9 cellular contexts compared by ENCODE assay signal in the genomic region with DNA sequence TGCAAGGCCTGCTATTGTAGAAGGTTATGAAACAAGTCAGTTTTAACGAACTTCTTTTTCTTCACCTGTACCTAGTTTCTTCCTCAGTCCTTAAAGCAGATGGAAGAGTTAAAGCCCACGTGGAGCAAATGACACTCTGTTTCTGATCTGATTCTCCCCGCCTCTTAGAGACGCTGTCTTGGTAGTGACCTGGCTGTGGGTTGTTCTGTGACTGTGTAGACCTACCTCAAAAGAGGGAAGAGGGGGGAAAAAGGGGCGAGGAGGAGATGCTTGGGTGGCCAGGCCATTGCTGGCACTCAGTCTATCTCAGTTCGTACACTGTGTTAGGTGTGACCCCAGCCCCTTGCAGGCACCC. TPM values are rescaled to one million over a fixed set of nuclear protein-coding genes. Genes with fewer than 3 reads are reported as not detected.
DNase-seq lines count a peak whose midpoint lies in the region; ATAC-seq, FAIRE-seq and TF ChIP-seq lines count a peak whose summit lies in the region.
"Had no signal": no experiment of that assay in that cellular context is flagged by ENCODE, and none has a peak within 500 bp of the region (broad histone marks: within the 10 kb centered on the region; RNA-seq: fewer than 3 reads in every experiment).

No MANE protein-coding gene starts in this region.

- peak overlapping the region in 9 of 10 experiments; percentile 14 to 63 (median 39); a peak in 9 of 20 replicates for H3K4me3 ChIP-seq in BLaER1 treated with 17β-estradiol and CSF1 and Interleukin-3, amounts not matched to agents 10 nM and 100 nM
- peak overlapping the region; percentile 21 for H3K4me3 ChIP-seq in Jurkat, Clone E6-1 (ENCODE audit: low read length)
- H3K4me3 ChIP-seq in H1 (ENCODE audit: extremely low read depth in 1 of 4, insufficient read depth in 2 of 4, low read depth in 3 of 4, low read length in 4 of 4) (peak overlapping the region; percentile 35 to 63 (median 51)), osteoblast (ENCODE audit: insufficient read depth, low read length) (peak overlapping the region; percentile 58)

- no peak overlapping the region for H4K5ac ChIP-seq in H1 (ENCODE audit: insufficient read length, low read depth, low read length)

- no peaks in the 10 kb centered on the region for H3K79me1 ChIP-seq in H1 (ENCODE audit: low read depth, low read length)

- no peak for TF ChIP-seq CTCF in H1 (IDR thresholded peaks at IDR 0.05; ENCODE audit: control extremely low read depth in 1 of 3, insufficient read depth in 1 of 3, low read depth in 1 of 3, low read length in 3 of 3)
- no peak for TF ChIP-seq CTCF in osteoblast (IDR thresholded peaks at IDR 0.05; ENCODE audit: extremely low read depth, low read depth, low read length)
- TF ChIP-seq CTCF in GM13977 (IDR thresholded peaks at IDR 0.05; ENCODE audit: extremely low read depth, insufficient read depth, missing control alignments) = no peak

- H3K23ac ChIP-seq in H1 (ENCODE audit: insufficient read length) = no peak overlapping the region

- WGBS in H1 (ENCODE audit: extremely low coverage in 1 of 2, insufficient coverage in 1 of 2, insufficient read length in 1 of 2, insufficient replicate concordance in 2 of 2, low coverage in 1 of 2, low lambda C conversion rate in 2 of 2, missing lambda C conversion rate in 1 of 2), 2 experiments = 50% methylated on average over 6 of the region's 6 CpGs; no CpG with 5 or more reads in 1 of the 2 experiments

- CTCF ChIA-PET in H1 (lab: Charles Lee; ENCODE audit: partially characterized antibody) = interaction anchor here (1.1 to 2.5 kb wide), 3 partner anchors 9 to 31 kb away, joined by 5 read pairs; no protein-coding TSS in a partner anchor

- H2BK15ac ChIP-seq in H1 (ENCODE audit: low read length) = no peak overlapping the region

- DNase-seq in Jurkat, Clone E6-1 (ENCODE audit: low read depth, low spot score) = no peak
- DNase-seq in H1 (ENCODE audit: low read depth in 1 of 2, low spot score in 2 of 2) = no peak
- peak; percentile 75 for DNase-seq in osteoblast (ENCODE audit: insufficient read length, low spot score, missing footprints)
- no peak for DNase-seq in DMS153 (lab: John Stamatoyannopoulos, UW)
- no peak for DNase-seq in GM13977 (ENCODE audit: low spot score)
- DNase-seq: hypothalamus had no signal

- ATAC-seq in GM19328 (IDR thresholded peaks at IDR 0.05; ENCODE audit: unreplicated experiment) (no peak), HG03135 (IDR thresholded peaks at IDR 0.05; ENCODE audit: unreplicated experiment) (no peak)

- in situ Hi-C loops in GM13977 (cut with MboI; ENCODE audit: low pct_unique_long_range_greater_than_20kb, low sequenced_read_pairs, unreplicated experiment) = no loop called here

- no peak for FAIRE-seq in H1 (lab: Jason Lieb, UNC)

- H3K9me3 ChIP-seq in BLaER1 treated with 17β-estradiol and CSF1 and Interleukin-3, amounts not matched to agents 10 nM and 100 nM (replicated peaks in 1 of 11) = no peaks in the 10 kb centered on the region
- H3K9me3 ChIP-seq in H1 (ENCODE audit: insufficient read depth in 2 of 2, low read depth in 1 of 2, low read length in 1 of 2) (no peaks in the 10 kb centered on the region), osteoblast (ENCODE audit: low read depth, low read length) (no peaks in the 10 kb centered on the region)

- H3K14ac ChIP-seq in H1 (ENCODE audit: insufficient read length) = no peak overlapping the region

- H3K56ac ChIP-seq in H1 (replicated peaks; ENCODE audit: insufficient read length, low read depth, low read length) = no peak overlapping the region

- H2AK5ac ChIP-seq in H1 (ENCODE audit: low read depth, low read length) = no peak overlapping the region

- no peak overlapping the region for H4K91ac ChIP-seq in H1 (replicated peaks; ENCODE audit: insufficient read length, low read length)

- no peak overlapping the region for H3K27ac ChIP-seq in BLaER1 treated with 17β-estradiol and CSF1 and Interleukin-3, amounts not matched to agents 10 nM and 100 nM
- H3K27ac ChIP-seq in H1 (ENCODE audit: low read depth, low read length) = no peak overlapping the region
- H3K27ac ChIP-seq in osteoblast (ENCODE audit: low read depth, low read length) = no peak overlapping the region

- H2BK12ac ChIP-seq in H1 (ENCODE audit: low read depth, low read length) = no peak overlapping the region

- H4K20me1 ChIP-seq in BLaER1 treated with 17β-estradiol and CSF1 and Interleukin-3, amounts not matched to agents 10 nM and 100 nM = no peaks in the 10 kb centered on the region; a peak in 1 of 22 replicates
- H4K20me1 ChIP-seq in H1 (replicated peaks in 1 of 2; ENCODE audit: control insufficient read depth in 1 of 2, insufficient read depth in 2 of 2, low read length in 2 of 2) (peaks cover 0 to 2% of the 10 kb centered on the region in 2 experiments), osteoblast (ENCODE audit: insufficient read depth, low read length) (no peaks in the 10 kb centered on the region)

- H2BK5ac ChIP-seq in H1 (ENCODE audit: low read depth, low read length) = no peak overlapping the region

- H4K8ac ChIP-seq in H1 (ENCODE audit: extremely low read depth, insufficient read depth, low read length) = peak overlapping the region; percentile 80

- H3K4me2 ChIP-seq in BLaER1 treated with 17β-estradiol and CSF1 and Interleukin-3, amounts not matched to agents 10 nM and 100 nM = peak overlapping the region; percentile 51 to 79 (median 66); a peak in 20 of 22 replicates
- H3K4me2 ChIP-seq in H1 (ENCODE audit: insufficient read depth in 1 of 2, low read depth in 2 of 2, low read length in 2 of 2) (peak overlapping the region; percentile 69 to 72), osteoblast (ENCODE audit: insufficient read depth, low read length) (peak overlapping the region; percentile 70)

- H3K79me2 ChIP-seq in H1 (ENCODE audit: control insufficient read depth in 1 of 2, insufficient read depth in 2 of 2, low read length in 2 of 2) = no peaks in the 10 kb centered on the region
- no peaks in the 10 kb centered on the region for H3K79me2 ChIP-seq in osteoblast (ENCODE audit: insufficient read depth, low read length)

- peaks cover 0 to 7% (median 4%) of the 10 kb centered on the region in 10 experiments; a peak in 9 of 20 replicates for H3K4me1 ChIP-seq in BLaER1 treated with 17β-estradiol and CSF1 and Interleukin-3, amounts not matched to agents 10 nM and 100 nM
- H3K4me1 ChIP-seq in H1 (replicated peaks in 1 of 4; ENCODE audit: control insufficient read depth in 3 of 4, insufficient read depth in 4 of 4, low read length in 3 of 4) (peaks cover 0 to 11% (median 3%) of the 10 kb centered on the region in 4 experiments; a peak in 4 of 7 replicates), osteoblast (ENCODE audit: insufficient read depth, low read length) (peaks cover 2% of the 10 kb centered on the region)

- POLR2A ChIA-PET in H1 (lab: Charles Lee; ENCODE audit: partially characterized antibody) = interaction anchor here (1.3 to 1.6 kb wide), 2 partner anchors 10 to 51 kb away, joined by 3 to 4 read pairs; no protein-coding TSS in a partner anchor

- no peak overlapping the region for H2BK120ac ChIP-seq in H1 (replicated peaks; ENCODE audit: low read depth, low read length)

- H3K23me2 ChIP-seq in H1 (ENCODE audit: low read depth, low read length) = peaks cover 6% of the 10 kb centered on the region; the same call in 1 of the 2 replicates

- no peak for TF ChIP-seq EP300 in H1 (IDR thresholded peaks at IDR 0.05; ENCODE audit: borderline replicate concordance in 1 of 2, low read depth in 2 of 2, low read length in 2 of 2)

- 0 out of 22 replicates have a peak overlapping the region, but pooled peaks of 1 of the 11 experiments have one; percentile 13 for H3K9ac ChIP-seq in BLaER1 treated with 17β-estradiol and CSF1 and Interleukin-3, amounts not matched to agents 10 nM and 100 nM
- no peak overlapping the region; a peak in 1 of 7 replicates for H3K9ac ChIP-seq in H1 (replicated peaks in 1 of 4; ENCODE audit: extremely low read depth in 1 of 4, low read depth in 3 of 4, low read length in 3 of 4)

- no peak for TF ChIP-seq POLR2A in H1 (IDR thresholded peaks at IDR 0.05; ENCODE audit: control extremely low read depth in 1 of 2, low read depth in 2 of 2, low read length in 2 of 2)

- no peak overlapping the region for H3K4ac ChIP-seq in H1 (replicated peaks; ENCODE audit: insufficient read length, low read depth, low read length)

- no peak for TF ChIP-seq RAD21 in H1 (IDR thresholded peaks at IDR 0.05 in 1 of 2, conservative IDR thresholded peaks at IDR 0.05 in 1 of 2; ENCODE audit: low read depth in 2 of 2, low read length in 2 of 2)

- peaks cover 33 to 43% (median 39%) of the 10 kb centered on the region in 11 experiments for H3K27me3 ChIP-seq in BLaER1 treated with 17β-estradiol and CSF1 and Interleukin-3, amounts not matched to agents 10 nM and 100 nM
- peaks cover 3 to 28% (median 26%) of the 10 kb centered on the region in 4 experiments for H3K27me3 ChIP-seq in H1 (replicated peaks in 1 of 4; ENCODE audit: control insufficient read depth in 3 of 4, extremely low read depth in 1 of 4, insufficient read depth in 3 of 4, low read length in 3 of 4)
- peaks cover 14% of the 10 kb centered on the region for H3K27me3 ChIP-seq in osteoblast (ENCODE audit: insufficient read depth, low read length)

- H2AFZ ChIP-seq in H1 (ENCODE audit: low read length) (peak overlapping the region; percentile 75), osteoblast (ENCODE audit: low read length) (no peak overlapping the region)

- 0 out of 2 replicates have a peak overlapping the region, but pooled peaks have one; percentile 83 for H3K18ac ChIP-seq in H1 (ENCODE audit: extremely low read depth, low read length)

- H2BK20ac ChIP-seq in H1 (ENCODE audit: low read length) = no peak overlapping the region

- no peaks in the 10 kb centered on the region for H3K36me3 ChIP-seq in BLaER1 treated with 17β-estradiol and CSF1 and Interleukin-3, amounts not matched to agents 10 nM and 100 nM
- H3K36me3 ChIP-seq in H1 (ENCODE audit: control insufficient read depth in 2 of 4, insufficient read depth in 4 of 4, low read length in 3 of 4) (no peaks in the 10 kb centered on the region), osteoblast (ENCODE audit: insufficient read depth, low read length) (no peaks in the 10 kb centered on the region)

RNA-seq across cellular contexts. Expression of a gene that starts 0.6 kb away (rescaled TPM):
- polyA plus RNA-seq in Jurkat, Clone E6-1 (2012; ENCODE audit: insufficient read depth, insufficient read length) = not detected
- total RNA-seq in H1 (2021; fragmentation: NEBNext Ultra II Directional; extraction: Animal tissue kit (Norgen Biotek cat#: 25700)) = 0.88 and 1.2 TPM in 2 replicates
- polyA plus RNA-seq in H1 (2011; rRNA removed) = 3.4 TPM in 2 replicates
- 1.6 TPM for polyA plus RNA-seq in H1 (2011; cell fraction: cytosol; rRNA removed)
- polyA plus RNA-seq in H1 (2011; cell fraction: nucleus; rRNA removed) = 2.8 TPM
- polyA plus RNA-seq in H1 (2012, experiment 1 of 2) = 1.1 to 2.1 TPM (median 2.0 TPM) in 4 replicates
- 2.5 TPM for polyA plus RNA-seq in H1 (2012, experiment 2 of 2)
- polyA plus RNA-seq in H1 (2013, experiment 1 of 2) = 1.9 TPM
- 2.0 TPM for polyA plus RNA-seq in H1 (2013, experiment 2 of 2)
- 1.4 and 2.2 TPM in 2 replicates for polyA minus RNA-seq in H1 (2011; rRNA and poly(A)+ RNA removed)
- polyA minus RNA-seq in H1 (2011; cell fraction: cytosol; rRNA and poly(A)+ RNA removed) = 0.88 TPM
- polyA minus RNA-seq in H1 (2011; cell fraction: nucleus; rRNA and poly(A)+ RNA removed) = 0.70 TPM
- not detected in 2 replicates for total RNA-seq in osteoblast

RNA-seq across cellular contexts. Expression of a gene that starts 57.8 kb away (rescaled TPM):
- polyA plus RNA-seq in Jurkat, Clone E6-1 (2012; ENCODE audit: insufficient read depth, insufficient read length) = 27.8 TPM
- 20.8 and 23.2 TPM in 2 replicates for total RNA-seq in H1 (2021; fragmentation: NEBNext Ultra II Directional; extraction: Animal tissue kit (Norgen Biotek cat#: 25700))
- 12.1 and 18.4 TPM in 2 replicates for polyA plus RNA-seq in H1 (2011; rRNA removed)
- polyA plus RNA-seq in H1 (2011; cell fraction: cytosol; rRNA removed) = 19.9 TPM
- 13.5 TPM for polyA plus RNA-seq in H1 (2011; cell fraction: nucleus; rRNA removed)
- polyA plus RNA-seq in H1 (2012, experiment 1 of 2) = 15.6 to 20.5 TPM (median 19.3 TPM) in 4 replicates
- 13.7 TPM for polyA plus RNA-seq in H1 (2012, experiment 2 of 2)
- 21.5 TPM for polyA plus RNA-seq in H1 (2013, experiment 1 of 2)
- 21.8 TPM for polyA plus RNA-seq in H1 (2013, experiment 2 of 2)
- 20.7 and 28.4 TPM in 2 replicates for polyA minus RNA-seq in H1 (2011; rRNA and poly(A)+ RNA removed)
- polyA minus RNA-seq in H1 (2011; cell fraction: cytosol; rRNA and poly(A)+ RNA removed) = 13.6 TPM
- polyA minus RNA-seq in H1 (2011; cell fraction: nucleus; rRNA and poly(A)+ RNA removed) = 21.7 TPM
- total RNA-seq in osteoblast = 1.8 TPM in 2 replicates
